ENCODE assay signal across 8 cellular contexts in genomic region chr2:238203104-238203972, GRCh38. TPM values are rescaled to one million over a fixed set of nuclear protein-coding genes. Genes with fewer than 3 reads are reported as not detected.
DNase-seq lines count a peak whose midpoint lies in the region; ATAC-seq and TF ChIP-seq lines count a peak whose summit lies in the region.

A gene with protein sequence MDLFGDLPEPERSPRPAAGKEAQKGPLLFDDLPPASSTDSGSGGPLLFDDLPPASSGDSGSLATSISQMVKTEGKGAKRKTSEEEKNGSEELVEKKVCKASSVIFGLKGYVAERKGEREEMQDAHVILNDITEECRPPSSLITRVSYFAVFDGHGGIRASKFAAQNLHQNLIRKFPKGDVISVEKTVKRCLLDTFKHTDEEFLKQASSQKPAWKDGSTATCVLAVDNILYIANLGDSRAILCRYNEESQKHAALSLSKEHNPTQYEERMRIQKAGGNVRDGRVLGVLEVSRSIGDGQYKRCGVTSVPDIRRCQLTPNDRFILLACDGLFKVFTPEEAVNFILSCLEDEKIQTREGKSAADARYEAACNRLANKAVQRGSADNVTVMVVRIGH (minus strand): TSS chr2:238203695. CDS start chr2:238203553, 142 bp downstream.

- TF ChIP-seq CTCF in GM06990 (IDR thresholded peaks at IDR 0.05; ENCODE audit: insufficient read depth, low read length, poor library complexity, severe bottlenecking) (no peak), HFF-Myc (IDR thresholded peaks at IDR 0.05; ENCODE audit: low read depth, low read length, missing control alignments) (no peak), omental fat pad (IDR thresholded peaks at IDR 0.05) (no peak)

- H3K27ac ChIP-seq in temporal lobe (ENCODE audit: low read depth, low read length) = peak within 1 kb of the TSS; percentile 97

- H3K27me3 ChIP-seq in GM06990 (replicated peaks; ENCODE audit: control insufficient read depth, insufficient read depth, low read length) = no peaks in the 10 kb centered on the region

- ATAC-seq in SK-N-SH treated with all-trans-retinoic acid at 6 μM for 48 hours (peak; percentile 99), omental fat pad (ENCODE audit: low FRiP score) (peak; percentile 99)

- H3K36me3 ChIP-seq in GM06990 (ENCODE audit: control insufficient read depth, insufficient read depth, low read length) = peaks cover 2% of the 10 kb centered on the region; the same call in 1 of the 2 replicates

- peak within 1 kb of the TSS; percentile 88 for H3K4me3 ChIP-seq in GM06990 (replicated peaks; ENCODE audit: low read depth, low read length)
- peak within 1 kb of the TSS; percentile 79 for H3K4me3 ChIP-seq in HFF-Myc (replicated peaks; ENCODE audit: low read depth, low read length)

- DNase-seq in GM06990 (ENCODE audit: extremely low read depth, insufficient read length) (peak; percentile 89), HFF-Myc (ENCODE audit: extremely low read depth, low read depth) (no peak), NAMALWA (ENCODE audit: low spot score) (peak; percentile 80), globus pallidus (ENCODE audit: low spot score) (peak; percentile 88), omental fat pad (ENCODE audit: low spot score) (no peak)
- DNase-seq in activated naive CD4-positive, alpha-beta T cell treated with anti-CD3 and anti-CD28 coated beads, Interleukin-2, amount 50 U/mL, for 16 hours = peak; percentile 90

TF ChIP-seq in SK-N-SH treated with all-trans-retinoic acid at 6 μM for 48 hours, 23 proteins besides CTCF, POLR2A, EP300 and RAD21:
- TF ChIP-seq, protein P1, sequence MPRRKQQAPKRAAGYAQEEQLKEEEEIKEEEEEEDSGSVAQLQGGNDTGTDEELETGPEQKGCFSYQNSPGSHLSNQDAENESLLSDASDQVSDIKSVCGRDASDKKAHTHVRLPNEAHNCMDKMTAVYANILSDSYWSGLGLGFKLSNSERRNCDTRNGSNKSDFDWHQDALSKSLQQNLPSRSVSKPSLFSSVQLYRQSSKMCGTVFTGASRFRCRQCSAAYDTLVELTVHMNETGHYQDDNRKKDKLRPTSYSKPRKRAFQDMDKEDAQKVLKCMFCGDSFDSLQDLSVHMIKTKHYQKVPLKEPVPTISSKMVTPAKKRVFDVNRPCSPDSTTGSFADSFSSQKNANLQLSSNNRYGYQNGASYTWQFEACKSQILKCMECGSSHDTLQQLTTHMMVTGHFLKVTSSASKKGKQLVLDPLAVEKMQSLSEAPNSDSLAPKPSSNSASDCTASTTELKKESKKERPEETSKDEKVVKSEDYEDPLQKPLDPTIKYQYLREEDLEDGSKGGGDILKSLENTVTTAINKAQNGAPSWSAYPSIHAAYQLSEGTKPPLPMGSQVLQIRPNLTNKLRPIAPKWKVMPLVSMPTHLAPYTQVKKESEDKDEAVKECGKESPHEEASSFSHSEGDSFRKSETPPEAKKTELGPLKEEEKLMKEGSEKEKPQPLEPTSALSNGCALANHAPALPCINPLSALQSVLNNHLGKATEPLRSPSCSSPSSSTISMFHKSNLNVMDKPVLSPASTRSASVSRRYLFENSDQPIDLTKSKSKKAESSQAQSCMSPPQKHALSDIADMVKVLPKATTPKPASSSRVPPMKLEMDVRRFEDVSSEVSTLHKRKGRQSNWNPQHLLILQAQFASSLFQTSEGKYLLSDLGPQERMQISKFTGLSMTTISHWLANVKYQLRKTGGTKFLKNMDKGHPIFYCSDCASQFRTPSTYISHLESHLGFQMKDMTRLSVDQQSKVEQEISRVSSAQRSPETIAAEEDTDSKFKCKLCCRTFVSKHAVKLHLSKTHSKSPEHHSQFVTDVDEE (CRISPR knock-in tag; IDR thresholded peaks at IDR 0.05) = 0 out of 2 replicates have a peak, but pooled peaks have one; percentile 17
- TF ChIP-seq CSDC2 (CRISPR knock-in tag; IDR thresholded peaks at IDR 0.05) (0 out of 2 replicates have a peak, but pooled peaks have one; percentile 35), ZNF70 (CRISPR knock-in tag; IDR thresholded peaks at IDR 0.05) (no peak), SNAI2 (CRISPR knock-in tag; IDR thresholded peaks at IDR 0.05) (no peak)

RNA-seq across cellular contexts. Expression of the gene that starts here (rescaled TPM):
- total RNA-seq in omental fat pad (10 to 100 TPM; 20.2 to 51.8 (median 29.7) TPM), temporal lobe (44.7 TPM)

Comparison
In these comparisons a context has a peak if more than half of its experiments do, and no peak if none do; other contexts are left out.
1. DNase-seq: peak in GM06990 (single experiment), NAMALWA (single experiment), activated naive CD4-positive, alpha-beta T cell treated with anti-CD3 and anti-CD28 coated beads, Interleukin-2, amount 50 U/mL, for 16 hours (single experiment) and globus pallidus (single experiment); none in HFF-Myc (single experiment) and omental fat pad (single experiment).